ENCODE assay signal across 10 cellular contexts in genomic region chr5:72394688-72395087, GRCh38.
DNase-seq lines count a peak whose midpoint lies in the region; ATAC-seq and TF ChIP-seq lines count a peak whose summit lies in the region.
"Had no signal": no experiment of that assay in that cellular context is flagged by ENCODE, and none has a peak within 500 bp of the region (broad histone marks: within the 10 kb centered on the region; RNA-seq: fewer than 3 reads in every experiment).

No MANE protein-coding gene starts in this region.

- no peaks in the 10 kb centered on the region for H3K79me2 ChIP-seq in OCI-LY3 (ENCODE audit: low read length)

- peaks cover 4% of the 10 kb centered on the region for H3K36me3 ChIP-seq in OCI-LY3 (replicated peaks; ENCODE audit: low read depth, low read length)

- TF ChIP-seq CTCF in AG09309 (IDR thresholded peaks at IDR 0.05; ENCODE audit: control insufficient read depth, insufficient read depth, low read depth, low read length, missing control alignments) (peak; percentile 40), OCI-LY3 (IDR thresholded peaks at IDR 0.05; ENCODE audit: low read depth, low read length) (peak; percentile 62)

- H3K4me3 ChIP-seq in AG09309 (ENCODE audit: control insufficient read depth, low read depth, low read length), result no peak overlapping the region
- H3K4me3 ChIP-seq in OCI-LY3 (ENCODE audit: low read length), result no peak overlapping the region

- no peak for DNase-seq in AG09309 (ENCODE audit: low read depth)
- DNase-seq in iPS-NIHi11 (ENCODE audit: low spot score), result peak; percentile 29
- no peak for DNase-seq in superior temporal gyrus (ENCODE audit: extremely low spot score)
- DNase-seq in SHP77 (lab: John Stamatoyannopoulos, UW), result no peak
- DNase-seq in effector CD4-positive, alpha-beta T cell, result no peak
- DNase-seq in LoVo (ENCODE audit: low spot score), result no peak
- DNase-seq: activated CD4-positive, alpha-beta T cell treated with anti-CD3 and anti-CD28 coated beads for 4 hours; stimulated activated naive CD8-positive, alpha-beta T cell treated with anti-CD3 and anti-CD28 coated beads, Interleukin-15, amount 100 ng/mL, for 72 hours had no signal

- ATAC-seq in GM18511 (IDR thresholded peaks at IDR 0.05; ENCODE audit: unreplicated experiment), result peak; percentile 78
- ATAC-seq: stimulated activated naive CD8-positive, alpha-beta T cell treated with anti-CD3 and anti-CD28 coated beads, Interleukin-15, amount 100 ng/mL, for 72 hours had no signal

- 0 out of 2 replicates have a peak, but pooled peaks cover 6% of the 10 kb centered on the region for H3K27me3 ChIP-seq in OCI-LY3 (ENCODE audit: low read depth, low read length)

- peaks cover 14% of the 10 kb centered on the region for H3K4me1 ChIP-seq in OCI-LY3 (ENCODE audit: low read length)

- 0 out of 2 replicates have a peak overlapping the region, but pooled peaks have one; percentile 15 for H3K4me2 ChIP-seq in OCI-LY3 (ENCODE audit: low read length)

- H2AFZ ChIP-seq in OCI-LY3 (ENCODE audit: low read depth, low read length), result no peak overlapping the region

- no peak overlapping the region for H3K27ac ChIP-seq in OCI-LY3 (ENCODE audit: low read length)

- no peak overlapping the region for H3K9ac ChIP-seq in OCI-LY3 (ENCODE audit: low read length)

- H4K20me1 ChIP-seq in OCI-LY3 (ENCODE audit: insufficient read depth, low read length), result no peaks in the 10 kb centered on the region

- H3K9me3 ChIP-seq in OCI-LY3 (ENCODE audit: insufficient read depth, low read length), result no peaks in the 10 kb centered on the region
